ENCODE assay signal across 22 cellular contexts in genomic region chr2:106890611-106891010, GRCh38. TPM values are rescaled to one million over a fixed set of nuclear protein-coding genes. Genes with fewer than 3 reads are reported as not detected.
A peak's percentile ranks its signal among the peaks of the same experiment; 100 is the strongest.
DNase-seq lines count a peak whose midpoint lies in the region; ATAC-seq, FAIRE-seq and TF ChIP-seq lines count a peak whose summit lies in the region.
"Had no signal": no experiment of that assay in that cellular context is flagged by ENCODE, and none has a peak within 500 bp of the region (broad histone marks: within the 10 kb centered on the region; RNA-seq: fewer than 3 reads in every experiment).

No MANE protein-coding gene starts in this region.

- no peaks in the 10 kb centered on the region for H4K20me1 ChIP-seq in H1 (replicated peaks in 1 of 2; ENCODE audit: control insufficient read depth in 1 of 2, insufficient read depth in 2 of 2, low read length in 2 of 2)
- H4K20me1 ChIP-seq in PC-9 (ENCODE audit: insufficient read depth) = no peaks in the 10 kb centered on the region

- H3K4me2 ChIP-seq in H1 (ENCODE audit: insufficient read depth in 1 of 2, low read depth in 2 of 2, low read length in 2 of 2) = peak overlapping the region; percentile 6 to 36; a peak in 1 of 4 replicates
- H3K4me2 ChIP-seq in PC-9 = no peak overlapping the region

- H2BK5ac ChIP-seq in H1 (ENCODE audit: low read depth, low read length) = no peak overlapping the region; the same call in 1 of the 2 replicates

- no peak overlapping the region for H4K91ac ChIP-seq in H1 (replicated peaks; ENCODE audit: insufficient read length, low read length)

- H3K9me3 Mint-ChIP-seq in osteocyte (ENCODE audit: unreplicated experiment) = peaks cover 9% of the 10 kb centered on the region

- BruUV-seq in PC-9 (replicated peaks; lab: Mats Ljungman, UMichigan) = no TSS peak

- peaks cover 0 to 7% (median 4%) of the 10 kb centered on the region in 4 experiments; a peak in 3 of 7 replicates for H3K4me1 ChIP-seq in H1 (replicated peaks in 1 of 4; ENCODE audit: control insufficient read depth in 3 of 4, insufficient read depth in 4 of 4, low read length in 3 of 4)
- H3K4me1 ChIP-seq in PC-9 (replicated peaks; ENCODE audit: insufficient read depth) = no peaks in the 10 kb centered on the region

- no peaks in the 10 kb centered on the region for H3K36me3 Mint-ChIP-seq in osteocyte (ENCODE audit: unreplicated experiment)

- CTCF ChIA-PET in H1 (lab: Charles Lee; ENCODE audit: partially characterized antibody) = interaction anchor here (0.7 kb wide), 1 partner anchor 25 kb away, joined by 4 read pairs; no protein-coding TSS in a partner anchor
- CTCF ChIA-PET in PC-9 (lab: Charles Lee) = no interaction called here

- H2AFZ ChIP-seq in H1 (ENCODE audit: low read length) (no peak overlapping the region), PC-9 (no peak overlapping the region)
- H2AFZ ChIP-seq: GM23248 had no signal

- H3K27me3 Mint-ChIP-seq in osteocyte (ENCODE audit: unreplicated experiment) = no peaks in the 10 kb centered on the region

- intact Hi-C loops in PC-9 (cut with micrococcal nuclease; ENCODE audit: unreplicated experiment) = no loop called here

- H3K27ac Mint-ChIP-seq in osteocyte (ENCODE audit: unreplicated experiment) = peak overlapping the region; percentile 56

- no peak for ATAC-seq in GM21367 (IDR thresholded peaks at IDR 0.05; ENCODE audit: unreplicated experiment)

- H2AK5ac ChIP-seq in H1 (ENCODE audit: low read depth, low read length) = no peak overlapping the region

- H3K9me2 ChIP-seq in PC-9 (ENCODE audit: insufficient read depth) = no peaks in the 10 kb centered on the region

- no peak for FAIRE-seq in H1 (lab: Jason Lieb, UNC)
- FAIRE-seq: RCC 7860 had no signal

- H3K27me3 ChIP-seq in H1 (replicated peaks in 1 of 4; ENCODE audit: control insufficient read depth in 3 of 4, extremely low read depth in 1 of 4, insufficient read depth in 3 of 4, low read length in 3 of 4) (peaks cover 0 to 12% (median 9%) of the 10 kb centered on the region in 4 experiments; a peak in 6 of 7 replicates), PC-9 (ENCODE audit: insufficient read depth, low read depth) (no peaks in the 10 kb centered on the region)

- H3K36me3 ChIP-seq in H1 (ENCODE audit: control insufficient read depth in 2 of 4, insufficient read depth in 4 of 4, low read length in 3 of 4) = no peaks in the 10 kb centered on the region
- no peaks in the 10 kb centered on the region for H3K36me3 ChIP-seq in PC-9 (ENCODE audit: low read depth)

- H3K14ac ChIP-seq in H1 (ENCODE audit: insufficient read length) = no peak overlapping the region

- H4K5ac ChIP-seq in H1 (ENCODE audit: insufficient read length, low read depth, low read length) = no peak overlapping the region

- no peak overlapping the region for H2BK15ac ChIP-seq in H1 (ENCODE audit: low read length)

- H3K27ac ChIP-seq in H1 (ENCODE audit: low read depth, low read length) = no peak overlapping the region
- no peak overlapping the region for H3K27ac ChIP-seq in PC-9
- H3K27ac ChIP-seq: GM23248 had no signal

- TF ChIP-seq CTCF in H1 (IDR thresholded peaks at IDR 0.05; ENCODE audit: control extremely low read depth in 1 of 3, insufficient read depth in 1 of 3, low read depth in 1 of 3, low read length in 3 of 3) (no peak), osteocyte (IDR thresholded peaks at IDR 0.05) (no peak), PC-9 (conservative IDR thresholded peaks at IDR 0.05) (no peak)

- POLR2A ChIA-PET in H1 (lab: Charles Lee; ENCODE audit: partially characterized antibody) = no interaction called here
- POLR2A ChIA-PET in PC-9 (lab: Charles Lee; ENCODE audit: unreplicated experiment) = no interaction called here

- peak overlapping the region; percentile 14 for H3K4me3 Mint-ChIP-seq in osteocyte (ENCODE audit: unreplicated experiment)

- H3K23ac ChIP-seq in H1 (ENCODE audit: insufficient read length) = no peak overlapping the region

- H3K56ac ChIP-seq in H1 (replicated peaks; ENCODE audit: insufficient read length, low read depth, low read length) = no peak overlapping the region

- TF ChIP-seq EP300 in H1 (IDR thresholded peaks at IDR 0.05; ENCODE audit: borderline replicate concordance in 1 of 2, low read depth in 2 of 2, low read length in 2 of 2) = no peak

- no peak for TF ChIP-seq RAD21 in H1 (IDR thresholded peaks at IDR 0.05 in 1 of 2, conservative IDR thresholded peaks at IDR 0.05 in 1 of 2; ENCODE audit: low read depth in 2 of 2, low read length in 2 of 2)

- peaks cover 18% of the 10 kb centered on the region; the same call in 1 of the 2 replicates for H3K23me2 ChIP-seq in H1 (ENCODE audit: low read depth, low read length)

- H3K9ac ChIP-seq in H1 (replicated peaks in 1 of 4; ENCODE audit: extremely low read depth in 1 of 4, low read depth in 3 of 4, low read length in 3 of 4) = no peak overlapping the region
- H3K9ac ChIP-seq: GM23248 had no signal

- H3K4ac ChIP-seq in H1 (replicated peaks; ENCODE audit: insufficient read length, low read depth, low read length) = no peak overlapping the region

- no peak overlapping the region for H4K8ac ChIP-seq in H1 (ENCODE audit: extremely low read depth, insufficient read depth, low read length)

- H2BK120ac ChIP-seq in H1 (replicated peaks; ENCODE audit: low read depth, low read length) = no peak overlapping the region

- no peak overlapping the region for H2BK12ac ChIP-seq in H1 (ENCODE audit: low read depth, low read length)

- H3K9me3 ChIP-seq in H1 (ENCODE audit: insufficient read depth in 2 of 2, low read depth in 1 of 2, low read length in 1 of 2) (no peaks in the 10 kb centered on the region), PC-9 (ENCODE audit: insufficient read depth, low read depth) (no peaks in the 10 kb centered on the region)

- no peak overlapping the region for H3K18ac ChIP-seq in H1 (ENCODE audit: extremely low read depth, low read length)

- no peaks in the 10 kb centered on the region for H3F3A ChIP-seq in PC-9 (ENCODE audit: insufficient read depth, low read depth)

- H3K79me1 ChIP-seq in H1 (ENCODE audit: low read depth, low read length) = no peaks in the 10 kb centered on the region

- H3K79me2 ChIP-seq in H1 (ENCODE audit: control insufficient read depth in 1 of 2, insufficient read depth in 2 of 2, low read length in 2 of 2) (no peaks in the 10 kb centered on the region), PC-9 (ENCODE audit: low read depth) (no peaks in the 10 kb centered on the region)

- H2BK20ac ChIP-seq in H1 (ENCODE audit: low read length) = no peak overlapping the region; the same call in 1 of the 2 replicates

- 15% methylated on average over 4 of the region's 4 CpGs; no CpG with 5 or more reads in 1 of the 2 experiments for WGBS in H1 (ENCODE audit: extremely low coverage in 1 of 2, insufficient coverage in 1 of 2, insufficient read length in 1 of 2, insufficient replicate concordance in 2 of 2, low coverage in 1 of 2, low lambda C conversion rate in 2 of 2, missing lambda C conversion rate in 1 of 2), 2 experiments

- TF ChIP-seq POLR2A in H1 (IDR thresholded peaks at IDR 0.05; ENCODE audit: control extremely low read depth in 1 of 2, low read depth in 2 of 2, low read length in 2 of 2) = no peak

- H3K4me3 ChIP-seq in H1 (ENCODE audit: extremely low read depth in 1 of 4, insufficient read depth in 2 of 4, low read depth in 3 of 4, low read length in 4 of 4) = peak overlapping the region in 1 of 4 experiments; percentile 11; a peak in 1 of 8 replicates
- no peak overlapping the region for H3K4me3 ChIP-seq in PC-9
- H3K4me3 ChIP-seq: GM23248 had no signal

- peaks cover 29% of the 10 kb centered on the region for H3K4me1 Mint-ChIP-seq in osteocyte (ENCODE audit: unreplicated experiment)

- DNase-seq in SKM-1 treated with dmso at 0.1 percent for 144 hours (lab: John Stamatoyannopoulos, UW; ENCODE audit: unreplicated experiment) = peak; percentile 8
- DNase-seq in SKM-1 (lab: John Stamatoyannopoulos, UW; ENCODE audit: unreplicated experiment) = no peak
- peak; percentile 6 to 47 for DNase-seq in Kasumi-1 (lab: John Stamatoyannopoulos, UW)
- no peak for DNase-seq in H1 (ENCODE audit: low read depth in 1 of 2, low spot score in 2 of 2)
- DNase-seq in osteocyte (ENCODE audit: extremely low spot score, unreplicated experiment) = no peak
- DNase-seq in PC-9 = no peak
- DNase-seq in NCI-H2196 (lab: John Stamatoyannopoulos, UW; ENCODE audit: unreplicated experiment) = no peak
- DNase-seq: 8988T, AML-193, C1 segment of cervical spinal cord, DMS53, GF-D8, GM23248, KG1, NCI-H187, NCI-H2107, NCI-H510A, Right ventricle myocardium superior had no signal

TF ChIP-seq in H1, 55 proteins besides CTCF, POLR2A, EP300 and RAD21:
- TF ChIP-seq SIX5 (IDR thresholded peaks at IDR 0.05; ENCODE audit: low read depth, low read length) (no peak), TEAD4 (IDR thresholded peaks at IDR 0.05; ENCODE audit: low read depth, low read length) (no peak), SP1 (IDR thresholded peaks at IDR 0.05; ENCODE audit: low read depth, low read length) (no peak), SP4 (IDR thresholded peaks at IDR 0.05; ENCODE audit: low read length) (no peak), NRF1 (IDR thresholded peaks at IDR 0.05; ENCODE audit: low read depth, low read length) (no peak)

RNA-seq across cellular contexts. Expression of gene ST6GAL2, which starts 4.6 kb away (rescaled TPM):
- total RNA-seq in H1 (2021; fragmentation: NEBNext Ultra II Directional; extraction: Animal tissue kit (Norgen Biotek cat#: 25700)) = 16.2 and 17.5 TPM in 2 replicates
- 2.7 and 4.5 TPM in 2 replicates for polyA plus RNA-seq in H1 (2011; rRNA removed)
- polyA plus RNA-seq in H1 (2011; cell fraction: cytosol; rRNA removed) = 3.1 TPM
- polyA plus RNA-seq in H1 (2011; cell fraction: nucleus; rRNA removed) = 6.3 TPM
- 2.9 to 6.3 TPM (median 3.7 TPM) in 4 replicates for polyA plus RNA-seq in H1 (2012, experiment 1 of 2)
- 0.70 TPM for polyA plus RNA-seq in H1 (2012, experiment 2 of 2)
- polyA plus RNA-seq in H1 (2013, experiment 1 of 2) = 11.5 TPM
- polyA plus RNA-seq in H1 (2013, experiment 2 of 2) = 12.6 TPM
- 6.8 and 9.6 TPM in 2 replicates for polyA minus RNA-seq in H1 (2011; rRNA and poly(A)+ RNA removed)
- 24.4 TPM for polyA minus RNA-seq in H1 (2011; cell fraction: cytosol; rRNA and poly(A)+ RNA removed)
- polyA minus RNA-seq in H1 (2011; cell fraction: nucleus; rRNA and poly(A)+ RNA removed) = 10.9 TPM
- total RNA-seq in osteocyte (132 and 139 TPM in 2 replicates), PC-9 (2021) (not detected in 2 replicates)
- total RNA-seq: GM23248, M059J, Right ventricle myocardium superior, SK-MEL-5 had no signal
- polyA plus RNA-seq: GM23248 had no signal

Comparison
In these comparisons a context has a peak if more than half of its experiments do, and no peak if none do; other contexts are left out.
1. DNase-seq: peak in SKM-1 treated with dmso at 0.1 percent for 144 hours (single experiment) and Kasumi-1 (2 of 2); none in SKM-1 (single experiment), H1 (0 of 2), osteocyte (single experiment), PC-9 (0 of 2) and NCI-H2196 (single experiment).
2. RNA of gene ST6GAL2, which starts 4.6 kb away (total RNA-seq): 132 to 139 TPM in osteocyte and 16.2 to 17.5 TPM in H1; not detected in PC-9; every median in the first group is over 10 times any median in the second.